2 cellular contexts compared by ENCODE assay signal in the genomic region with DNA sequence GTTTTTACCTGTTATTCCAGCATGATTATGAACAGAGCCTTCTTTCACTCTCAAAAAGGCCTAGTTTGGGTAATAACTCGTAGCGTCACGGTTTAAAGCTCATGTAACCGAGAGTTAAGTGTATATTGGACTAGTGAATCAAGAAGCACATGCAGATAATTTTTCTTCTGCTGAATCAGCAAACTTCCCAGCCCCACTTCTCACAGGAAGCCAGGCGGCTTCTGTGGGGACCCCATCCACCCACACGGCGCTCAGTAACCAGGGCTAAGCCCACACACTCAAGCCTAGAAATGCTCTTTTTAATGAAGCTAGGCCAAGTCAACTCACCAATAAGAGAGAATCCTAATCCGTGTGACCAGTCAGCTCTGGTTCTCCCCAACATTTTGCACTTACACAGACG.
TF ChIP-seq lines count a peak whose summit lies in the region.

No MANE protein-coding gene starts in this region.

TF ChIP-seq in HepG2, 621 proteins besides CTCF, POLR2A, EP300 and RAD21 (continued from another document):
- TF ChIP-seq ZNF335 (CRISPR knock-in tag; IDR thresholded peaks at IDR 0.05) (no peak), SMARCC2 (IDR thresholded peaks at IDR 0.05) (no peak), MAFK (conservative IDR thresholded peaks at IDR 0.05 in 1 of 2, IDR thresholded peaks at IDR 0.05 in 1 of 2; ENCODE audit: low read length in 2 of 2) (peak; percentile 61 to 85), ZNF354B (CRISPR knock-in tag; IDR thresholded peaks at IDR 0.05) (no peak)
- TF ChIP-seq, protein P1, sequence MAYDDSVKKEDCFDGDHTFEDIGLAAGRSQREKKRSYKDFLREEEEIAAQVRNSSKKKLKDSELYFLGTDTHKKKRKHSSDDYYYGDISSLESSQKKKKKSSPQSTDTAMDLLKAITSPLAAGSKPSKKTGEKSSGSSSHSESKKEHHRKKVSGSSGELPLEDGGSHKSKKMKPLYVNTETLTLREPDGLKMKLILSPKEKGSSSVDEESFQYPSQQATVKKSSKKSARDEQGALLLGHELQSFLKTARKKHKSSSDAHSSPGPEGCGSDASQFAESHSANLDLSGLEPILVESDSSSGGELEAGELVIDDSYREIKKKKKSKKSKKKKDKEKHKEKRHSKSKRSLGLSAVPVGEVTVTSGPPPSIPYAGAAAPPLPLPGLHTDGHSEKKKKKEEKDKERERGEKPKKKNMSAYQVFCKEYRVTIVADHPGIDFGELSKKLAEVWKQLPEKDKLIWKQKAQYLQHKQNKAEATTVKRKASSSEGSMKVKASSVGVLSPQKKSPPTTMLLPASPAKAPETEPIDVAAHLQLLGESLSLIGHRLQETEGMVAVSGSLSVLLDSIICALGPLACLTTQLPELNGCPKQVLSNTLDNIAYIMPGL (CRISPR knock-in tag; IDR thresholded peaks at IDR 0.05; ENCODE audit: borderline replicate concordance in 1 of 2, low read depth in 1 of 2) = no peak
- TF ChIP-seq, protein P2, sequence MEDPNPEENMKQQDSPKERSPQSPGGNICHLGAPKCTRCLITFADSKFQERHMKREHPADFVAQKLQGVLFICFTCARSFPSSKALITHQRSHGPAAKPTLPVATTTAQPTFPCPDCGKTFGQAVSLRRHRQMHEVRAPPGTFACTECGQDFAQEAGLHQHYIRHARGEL (CRISPR knock-in tag; IDR thresholded peaks at IDR 0.05) = no peak

TF ChIP-seq in K562, 482 proteins besides CTCF, POLR2A, EP300 and RAD21 (continued from another document):
- TF ChIP-seq, protein P3, sequence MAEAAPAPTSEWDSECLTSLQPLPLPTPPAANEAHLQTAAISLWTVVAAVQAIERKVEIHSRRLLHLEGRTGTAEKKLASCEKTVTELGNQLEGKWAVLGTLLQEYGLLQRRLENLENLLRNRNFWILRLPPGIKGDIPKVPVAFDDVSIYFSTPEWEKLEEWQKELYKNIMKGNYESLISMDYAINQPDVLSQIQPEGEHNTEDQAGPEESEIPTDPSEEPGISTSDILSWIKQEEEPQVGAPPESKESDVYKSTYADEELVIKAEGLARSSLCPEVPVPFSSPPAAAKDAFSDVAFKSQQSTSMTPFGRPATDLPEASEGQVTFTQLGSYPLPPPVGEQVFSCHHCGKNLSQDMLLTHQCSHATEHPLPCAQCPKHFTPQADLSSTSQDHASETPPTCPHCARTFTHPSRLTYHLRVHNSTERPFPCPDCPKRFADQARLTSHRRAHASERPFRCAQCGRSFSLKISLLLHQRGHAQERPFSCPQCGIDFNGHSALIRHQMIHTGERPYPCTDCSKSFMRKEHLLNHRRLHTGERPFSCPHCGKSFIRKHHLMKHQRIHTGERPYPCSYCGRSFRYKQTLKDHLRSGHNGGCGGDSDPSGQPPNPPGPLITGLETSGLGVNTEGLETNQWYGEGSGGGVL (CRISPR knock-in tag; IDR thresholded peaks at IDR 0.05) = no peak
- 0 out of 2 replicates have a peak, but pooled peaks have one; percentile 32 for TF ChIP-seq C11orf30 (IDR thresholded peaks at IDR 0.05; ENCODE audit: low read depth)
